1 cellular context compared by ENCODE assay signal in the genomic region with DNA sequence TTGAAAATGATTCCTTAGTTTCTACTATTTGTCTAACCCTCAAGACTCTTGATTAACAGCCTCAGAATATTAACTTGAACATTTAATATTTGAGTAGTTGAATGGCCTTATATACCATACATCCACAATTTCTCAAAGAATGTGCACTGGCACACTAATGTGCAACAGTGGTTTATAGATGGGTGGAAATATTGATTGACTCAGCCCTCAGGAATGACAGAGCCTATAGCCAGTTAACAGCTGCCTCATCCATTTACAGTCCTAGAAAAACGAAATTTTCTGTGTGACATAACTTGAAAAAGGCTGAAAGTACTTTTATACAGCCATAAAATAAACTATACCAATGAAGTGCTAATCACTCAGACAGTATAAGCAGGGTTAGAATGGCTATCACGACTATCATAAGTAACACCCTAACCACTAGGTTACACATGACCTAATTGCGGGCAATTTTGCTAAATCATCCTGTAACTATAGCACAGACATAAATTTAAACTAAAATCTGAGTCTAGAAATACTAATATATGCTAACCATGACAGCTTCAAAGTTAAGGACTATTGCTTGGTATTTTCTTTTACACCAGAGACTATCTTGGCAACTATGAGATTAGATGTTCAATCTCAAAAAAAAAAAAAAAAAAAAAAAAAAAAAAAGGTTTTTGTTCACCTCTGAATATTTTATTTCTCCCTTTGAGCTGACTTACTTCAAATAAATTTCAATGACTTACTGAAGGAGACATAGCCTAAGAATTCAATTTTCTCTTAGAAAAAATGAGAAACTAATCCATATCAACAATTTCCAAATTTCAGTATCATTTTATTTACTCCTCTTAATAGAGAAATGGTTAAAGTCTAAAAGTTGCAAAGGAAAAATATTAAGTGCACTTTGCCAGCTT.
TF ChIP-seq lines count a peak whose summit lies in the region.

No MANE protein-coding gene starts in this region.

TF ChIP-seq in HepG2, 621 proteins besides CTCF, POLR2A, EP300 and RAD21:
- TF ChIP-seq, protein P1, sequence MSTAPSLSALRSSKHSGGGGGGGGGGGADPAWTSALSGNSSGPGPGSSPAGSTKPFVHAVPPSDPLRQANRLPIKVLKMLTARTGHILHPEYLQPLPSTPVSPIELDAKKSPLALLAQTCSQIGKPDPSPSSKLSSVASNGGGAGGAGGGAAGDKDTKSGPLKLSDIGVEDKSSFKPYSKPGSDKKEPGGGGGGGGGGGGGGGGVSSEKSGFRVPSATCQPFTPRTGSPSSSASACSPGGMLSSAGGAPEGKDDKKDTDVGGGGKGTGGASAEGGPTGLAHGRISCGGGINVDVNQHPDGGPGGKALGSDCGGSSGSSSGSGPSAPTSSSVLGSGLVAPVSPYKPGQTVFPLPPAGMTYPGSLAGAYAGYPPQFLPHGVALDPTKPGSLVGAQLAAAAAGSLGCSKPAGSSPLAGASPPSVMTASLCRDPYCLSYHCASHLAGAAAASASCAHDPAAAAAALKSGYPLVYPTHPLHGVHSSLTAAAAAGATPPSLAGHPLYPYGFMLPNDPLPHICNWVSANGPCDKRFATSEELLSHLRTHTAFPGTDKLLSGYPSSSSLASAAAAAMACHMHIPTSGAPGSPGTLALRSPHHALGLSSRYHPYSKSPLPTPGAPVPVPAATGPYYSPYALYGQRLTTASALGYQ (CRISPR knock-in tag; IDR thresholded peaks at IDR 0.05), result no peak
- TF ChIP-seq, protein P2, sequence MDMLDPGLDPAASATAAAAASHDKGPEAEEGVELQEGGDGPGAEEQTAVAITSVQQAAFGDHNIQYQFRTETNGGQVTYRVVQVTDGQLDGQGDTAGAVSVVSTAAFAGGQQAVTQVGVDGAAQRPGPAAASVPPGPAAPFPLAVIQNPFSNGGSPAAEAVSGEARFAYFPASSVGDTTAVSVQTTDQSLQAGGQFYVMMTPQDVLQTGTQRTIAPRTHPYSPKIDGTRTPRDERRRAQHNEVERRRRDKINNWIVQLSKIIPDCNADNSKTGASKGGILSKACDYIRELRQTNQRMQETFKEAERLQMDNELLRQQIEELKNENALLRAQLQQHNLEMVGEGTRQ (IDR thresholded peaks at IDR 0.05; ENCODE audit: low read depth, low read length), result no peak
- TF ChIP-seq, protein P2 (CRISPR knock-in tag; IDR thresholded peaks at IDR 0.05; ENCODE audit: borderline replicate concordance), result no peak
- TF ChIP-seq ZMYM3 (CRISPR knock-in tag; IDR thresholded peaks at IDR 0.05) (no peak), ASH2L (IDR thresholded peaks at IDR 0.05; ENCODE audit: insufficient read length, low read depth, low read length) (no peak), FOXJ3 (CRISPR knock-in tag; IDR thresholded peaks at IDR 0.05; ENCODE audit: borderline replicate concordance) (no peak), ZNF460 (CRISPR knock-in tag; IDR thresholded peaks at IDR 0.05; ENCODE audit: borderline replicate concordance) (no peak), CBX1 (IDR thresholded peaks at IDR 0.05; ENCODE audit: low read depth) (no peak), FIP1L1 (IDR thresholded peaks at IDR 0.05; ENCODE audit: borderline replicate concordance, insufficient read depth, low read depth, low read length) (no peak), NR2C2 (CRISPR knock-in tag; IDR thresholded peaks at IDR 0.05; ENCODE audit: borderline replicate concordance) (no peak), GATAD1 (CRISPR knock-in tag; IDR thresholded peaks at IDR 0.05) (no peak), ATF7-NPFF (CRISPR knock-in tag; IDR thresholded peaks at IDR 0.05; ENCODE audit: low read depth) (no peak), ZNF720 (CRISPR knock-in tag; IDR thresholded peaks at IDR 0.05) (no peak), CENPT (CRISPR knock-in tag; IDR thresholded peaks at IDR 0.05; ENCODE audit: low read depth) (no peak), FOXA1 (IDR thresholded peaks at IDR 0.05) (no peak), FOXA1 (CRISPR knock-in tag; IDR thresholded peaks at IDR 0.05) (no peak)
- TF ChIP-seq, protein P3, sequence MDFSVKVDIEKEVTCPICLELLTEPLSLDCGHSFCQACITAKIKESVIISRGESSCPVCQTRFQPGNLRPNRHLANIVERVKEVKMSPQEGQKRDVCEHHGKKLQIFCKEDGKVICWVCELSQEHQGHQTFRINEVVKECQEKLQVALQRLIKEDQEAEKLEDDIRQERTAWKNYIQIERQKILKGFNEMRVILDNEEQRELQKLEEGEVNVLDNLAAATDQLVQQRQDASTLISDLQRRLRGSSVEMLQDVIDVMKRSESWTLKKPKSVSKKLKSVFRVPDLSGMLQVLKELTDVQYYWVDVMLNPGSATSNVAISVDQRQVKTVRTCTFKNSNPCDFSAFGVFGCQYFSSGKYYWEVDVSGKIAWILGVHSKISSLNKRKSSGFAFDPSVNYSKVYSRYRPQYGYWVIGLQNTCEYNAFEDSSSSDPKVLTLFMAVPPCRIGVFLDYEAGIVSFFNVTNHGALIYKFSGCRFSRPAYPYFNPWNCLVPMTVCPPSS (IDR thresholded peaks at IDR 0.05), result no peak
- TF ChIP-seq, protein P4, sequence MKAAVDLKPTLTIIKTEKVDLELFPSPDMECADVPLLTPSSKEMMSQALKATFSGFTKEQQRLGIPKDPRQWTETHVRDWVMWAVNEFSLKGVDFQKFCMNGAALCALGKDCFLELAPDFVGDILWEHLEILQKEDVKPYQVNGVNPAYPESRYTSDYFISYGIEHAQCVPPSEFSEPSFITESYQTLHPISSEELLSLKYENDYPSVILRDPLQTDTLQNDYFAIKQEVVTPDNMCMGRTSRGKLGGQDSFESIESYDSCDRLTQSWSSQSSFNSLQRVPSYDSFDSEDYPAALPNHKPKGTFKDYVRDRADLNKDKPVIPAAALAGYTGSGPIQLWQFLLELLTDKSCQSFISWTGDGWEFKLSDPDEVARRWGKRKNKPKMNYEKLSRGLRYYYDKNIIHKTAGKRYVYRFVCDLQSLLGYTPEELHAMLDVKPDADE (CRISPR knock-in tag; IDR thresholded peaks at IDR 0.05), result no peak
- TF ChIP-seq, protein P5, sequence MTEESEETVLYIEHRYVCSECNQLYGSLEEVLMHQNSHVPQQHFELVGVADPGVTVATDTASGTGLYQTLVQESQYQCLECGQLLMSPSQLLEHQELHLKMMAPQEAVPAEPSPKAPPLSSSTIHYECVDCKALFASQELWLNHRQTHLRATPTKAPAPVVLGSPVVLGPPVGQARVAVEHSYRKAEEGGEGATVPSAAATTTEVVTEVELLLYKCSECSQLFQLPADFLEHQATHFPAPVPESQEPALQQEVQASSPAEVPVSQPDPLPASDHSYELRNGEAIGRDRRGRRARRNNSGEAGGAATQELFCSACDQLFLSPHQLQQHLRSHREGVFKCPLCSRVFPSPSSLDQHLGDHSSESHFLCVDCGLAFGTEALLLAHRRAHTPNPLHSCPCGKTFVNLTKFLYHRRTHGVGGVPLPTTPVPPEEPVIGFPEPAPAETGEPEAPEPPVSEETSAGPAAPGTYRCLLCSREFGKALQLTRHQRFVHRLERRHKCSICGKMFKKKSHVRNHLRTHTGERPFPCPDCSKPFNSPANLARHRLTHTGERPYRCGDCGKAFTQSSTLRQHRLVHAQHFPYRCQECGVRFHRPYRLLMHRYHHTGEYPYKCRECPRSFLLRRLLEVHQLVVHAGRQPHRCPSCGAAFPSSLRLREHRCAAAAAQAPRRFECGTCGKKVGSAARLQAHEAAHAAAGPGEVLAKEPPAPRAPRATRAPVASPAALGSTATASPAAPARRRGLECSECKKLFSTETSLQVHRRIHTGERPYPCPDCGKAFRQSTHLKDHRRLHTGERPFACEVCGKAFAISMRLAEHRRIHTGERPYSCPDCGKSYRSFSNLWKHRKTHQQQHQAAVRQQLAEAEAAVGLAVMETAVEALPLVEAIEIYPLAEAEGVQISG (CRISPR knock-in tag; IDR thresholded peaks at IDR 0.05), result no peak
- TF ChIP-seq, protein P6, sequence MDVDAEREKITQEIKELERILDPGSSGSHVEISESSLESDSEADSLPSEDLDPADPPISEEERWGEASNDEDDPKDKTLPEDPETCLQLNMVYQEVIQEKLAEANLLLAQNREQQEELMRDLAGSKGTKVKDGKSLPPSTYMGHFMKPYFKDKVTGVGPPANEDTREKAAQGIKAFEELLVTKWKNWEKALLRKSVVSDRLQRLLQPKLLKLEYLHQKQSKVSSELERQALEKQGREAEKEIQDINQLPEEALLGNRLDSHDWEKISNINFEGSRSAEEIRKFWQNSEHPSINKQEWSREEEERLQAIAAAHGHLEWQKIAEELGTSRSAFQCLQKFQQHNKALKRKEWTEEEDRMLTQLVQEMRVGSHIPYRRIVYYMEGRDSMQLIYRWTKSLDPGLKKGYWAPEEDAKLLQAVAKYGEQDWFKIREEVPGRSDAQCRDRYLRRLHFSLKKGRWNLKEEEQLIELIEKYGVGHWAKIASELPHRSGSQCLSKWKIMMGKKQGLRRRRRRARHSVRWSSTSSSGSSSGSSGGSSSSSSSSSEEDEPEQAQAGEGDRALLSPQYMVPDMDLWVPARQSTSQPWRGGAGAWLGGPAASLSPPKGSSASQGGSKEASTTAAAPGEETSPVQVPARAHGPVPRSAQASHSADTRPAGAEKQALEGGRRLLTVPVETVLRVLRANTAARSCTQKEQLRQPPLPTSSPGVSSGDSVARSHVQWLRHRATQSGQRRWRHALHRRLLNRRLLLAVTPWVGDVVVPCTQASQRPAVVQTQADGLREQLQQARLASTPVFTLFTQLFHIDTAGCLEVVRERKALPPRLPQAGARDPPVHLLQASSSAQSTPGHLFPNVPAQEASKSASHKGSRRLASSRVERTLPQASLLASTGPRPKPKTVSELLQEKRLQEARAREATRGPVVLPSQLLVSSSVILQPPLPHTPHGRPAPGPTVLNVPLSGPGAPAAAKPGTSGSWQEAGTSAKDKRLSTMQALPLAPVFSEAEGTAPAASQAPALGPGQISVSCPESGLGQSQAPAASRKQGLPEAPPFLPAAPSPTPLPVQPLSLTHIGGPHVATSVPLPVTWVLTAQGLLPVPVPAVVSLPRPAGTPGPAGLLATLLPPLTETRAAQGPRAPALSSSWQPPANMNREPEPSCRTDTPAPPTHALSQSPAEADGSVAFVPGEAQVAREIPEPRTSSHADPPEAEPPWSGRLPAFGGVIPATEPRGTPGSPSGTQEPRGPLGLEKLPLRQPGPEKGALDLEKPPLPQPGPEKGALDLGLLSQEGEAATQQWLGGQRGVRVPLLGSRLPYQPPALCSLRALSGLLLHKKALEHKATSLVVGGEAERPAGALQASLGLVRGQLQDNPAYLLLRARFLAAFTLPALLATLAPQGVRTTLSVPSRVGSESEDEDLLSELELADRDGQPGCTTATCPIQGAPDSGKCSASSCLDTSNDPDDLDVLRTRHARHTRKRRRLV (CRISPR knock-in tag; IDR thresholded peaks at IDR 0.05), result no peak
- TF ChIP-seq, protein P7, sequence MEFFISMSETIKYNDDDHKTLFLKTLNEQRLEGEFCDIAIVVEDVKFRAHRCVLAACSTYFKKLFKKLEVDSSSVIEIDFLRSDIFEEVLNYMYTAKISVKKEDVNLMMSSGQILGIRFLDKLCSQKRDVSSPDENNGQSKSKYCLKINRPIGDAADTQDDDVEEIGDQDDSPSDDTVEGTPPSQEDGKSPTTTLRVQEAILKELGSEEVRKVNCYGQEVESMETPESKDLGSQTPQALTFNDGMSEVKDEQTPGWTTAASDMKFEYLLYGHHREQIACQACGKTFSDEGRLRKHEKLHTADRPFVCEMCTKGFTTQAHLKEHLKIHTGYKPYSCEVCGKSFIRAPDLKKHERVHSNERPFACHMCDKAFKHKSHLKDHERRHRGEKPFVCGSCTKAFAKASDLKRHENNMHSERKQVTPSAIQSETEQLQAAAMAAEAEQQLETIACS (CRISPR knock-in tag; IDR thresholded peaks at IDR 0.05), result no peak
- TF ChIP-seq, protein P8, sequence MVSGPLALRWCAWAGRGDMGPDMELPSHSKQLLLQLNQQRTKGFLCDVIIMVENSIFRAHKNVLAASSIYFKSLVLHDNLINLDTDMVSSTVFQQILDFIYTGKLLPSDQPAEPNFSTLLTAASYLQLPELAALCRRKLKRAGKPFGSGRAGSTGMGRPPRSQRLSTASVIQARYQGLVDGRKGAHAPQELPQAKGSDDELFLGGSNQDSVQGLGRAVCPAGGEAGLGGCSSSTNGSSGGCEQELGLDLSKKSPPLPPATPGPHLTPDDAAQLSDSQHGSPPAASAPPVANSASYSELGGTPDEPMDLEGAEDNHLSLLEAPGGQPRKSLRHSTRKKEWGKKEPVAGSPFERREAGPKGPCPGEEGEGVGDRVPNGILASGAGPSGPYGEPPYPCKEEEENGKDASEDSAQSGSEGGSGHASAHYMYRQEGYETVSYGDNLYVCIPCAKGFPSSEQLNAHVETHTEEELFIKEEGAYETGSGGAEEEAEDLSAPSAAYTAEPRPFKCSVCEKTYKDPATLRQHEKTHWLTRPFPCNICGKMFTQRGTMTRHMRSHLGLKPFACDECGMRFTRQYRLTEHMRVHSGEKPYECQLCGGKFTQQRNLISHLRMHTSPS (CRISPR knock-in tag; IDR thresholded peaks at IDR 0.05; ENCODE audit: low read depth), result no peak
